27 cellular contexts compared by ENCODE assay signal in the genomic region with DNA sequence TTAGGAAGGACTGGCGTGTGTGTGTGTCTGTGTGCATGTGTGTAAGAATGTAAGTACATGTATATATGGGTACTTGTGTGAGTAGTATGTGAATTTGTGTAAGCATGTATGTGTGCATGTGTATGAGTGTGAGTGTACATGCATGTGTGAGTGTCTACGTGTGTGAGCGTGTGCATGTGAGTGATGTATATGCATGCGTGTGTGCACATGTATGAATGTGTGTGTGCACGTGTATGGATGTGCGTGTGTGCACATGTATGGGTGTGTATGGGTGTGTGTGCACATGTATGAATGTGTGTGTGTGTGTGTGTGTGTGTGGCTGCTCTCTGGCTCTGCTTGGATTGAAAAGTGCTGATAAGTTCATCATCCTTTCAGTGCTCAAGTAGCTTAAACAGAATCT.
DNase-seq lines count a peak whose midpoint lies in the region; ATAC-seq, FAIRE-seq and TF ChIP-seq lines count a peak whose summit lies in the region.
"Had no signal": no experiment of that assay in that cellular context is flagged by ENCODE, and none has a peak within 500 bp of the region (broad histone marks: within the 10 kb centered on the region; RNA-seq: fewer than 3 reads in every experiment).

No MANE protein-coding gene starts in this region.

- TF ChIP-seq CTCF in HepG2 (CRISPR knock-in tag; IDR thresholded peaks at IDR 0.05) (no peak), right lobe of liver (IDR thresholded peaks at IDR 0.05) (no peak), glutamatergic neuron (IDR thresholded peaks at IDR 0.05; ENCODE audit: partially characterized antibody, unreplicated experiment) (no peak)

- ATAC-seq in HepG2 (no peak), right lobe of liver (no peak), HG02870 (IDR thresholded peaks at IDR 0.05; ENCODE audit: unreplicated experiment) (no peak), GM18873 (IDR thresholded peaks at IDR 0.05; ENCODE audit: low FRiP score, unreplicated experiment) (no peak)
- ATAC-seq: CD8-positive, alpha-beta T cell had no signal

- no peak overlapping the region for H2AFZ ChIP-seq in HepG2 (ENCODE audit: low read length)
- H2AFZ ChIP-seq: GM23248 had no signal

- no peak for TF ChIP-seq RAD21 in HepG2 (CRISPR knock-in tag; IDR thresholded peaks at IDR 0.05)

- peaks cover 5% of the 10 kb centered on the region for H3K27me3 Mint-ChIP-seq in glutamatergic neuron (ENCODE audit: unreplicated experiment)
- H3K27me3 Mint-ChIP-seq: B cell had no signal

- no peaks in the 10 kb centered on the region for H3K9me3 ChIP-seq in HepG2 (ENCODE audit: low read length)
- H3K9me3 ChIP-seq in right lobe of liver: no peaks in the 10 kb centered on the region
- H3K9me3 ChIP-seq: SJSA1 had no signal

- TF ChIP-seq POLR2A in HepG2 (IDR thresholded peaks at IDR 0.05; ENCODE audit: insufficient read depth in 1 of 2, low read depth in 2 of 2, low read length in 2 of 2) (no peak), right lobe of liver (IDR thresholded peaks at IDR 0.05) (no peak)

- H3K9me3 Mint-ChIP-seq in glutamatergic neuron (ENCODE audit: unreplicated experiment): peaks cover 2% of the 10 kb centered on the region
- H3K9me3 Mint-ChIP-seq: CD8-positive, alpha-beta T cell had no signal

- H3K27me3 ChIP-seq in HepG2 (ENCODE audit: control insufficient read depth in 1 of 2, insufficient read depth in 2 of 2, low read length in 2 of 2) (peaks cover 0 to 13% of the 10 kb centered on the region in 2 experiments; a peak in 2 of 5 replicates), right lobe of liver (no peaks in the 10 kb centered on the region), rectal smooth muscle tissue (ENCODE audit: control insufficient read depth, insufficient read depth, low read length) (no peaks in the 10 kb centered on the region)
- H3K27me3 ChIP-seq: SJSA1 had no signal

- H3K27ac Mint-ChIP-seq in glutamatergic neuron (ENCODE audit: unreplicated experiment): peak overlapping the region; percentile 19
- H3K27ac Mint-ChIP-seq: B cell; CD8-positive, alpha-beta T cell; H9; HFFc6 had no signal

- in situ Hi-C loops in HepG2 (cut with HindIII; ENCODE audit: extremely low pct_ligation_motif_present, low pct_unique_long_range_greater_than_20kb): no loop called here

- no peak overlapping the region for H3K4me3 Mint-ChIP-seq in glutamatergic neuron (ENCODE audit: unreplicated experiment)
- H3K4me3 Mint-ChIP-seq: B cell; CD8-positive, alpha-beta T cell; H9; HFFc6 had no signal

- CTCF ChIA-PET in HepG2 (lab: Yijun Ruan, JAX; ENCODE audit: low intra/inter-chr PET ratio, low total read pairs): no interaction called here

- DNase-seq in HepG2 (ENCODE audit: low spot score) (no peak), right lobe of liver (no peak), glutamatergic neuron (no peak), DMS79 treated with DMSO at 0.1 percent for 48 hours (lab: John Stamatoyannopoulos, UW) (no peak), hippocampal formation (lab: John Stamatoyannopoulos, UW) (no peak)
- DNase-seq: CD8-positive, alpha-beta T cell; DMS 273 treated with DMSO at 0.1 percent for 48 hours; DMS79; GF-D8; GM23248; H9; HFFc6; NCI-H1417 treated with DMSO at 0.1 percent for 48 hours; NCI-H1694 treated with DMSO at 0.1 percent for 48 hours; NCI-H2081; NCI-H2227 treated with DMSO at 0.1 percent for 48 hours; NCI-H69; Right ventricle myocardium superior; RPMI8226 had no signal

- peaks cover 15% of the 10 kb centered on the region for H3K4me1 ChIP-seq in HepG2 (ENCODE audit: insufficient read depth, low read length)
- H3K4me1 ChIP-seq in right lobe of liver: no peaks in the 10 kb centered on the region
- H3K4me1 ChIP-seq in rectal smooth muscle tissue (ENCODE audit: control insufficient read depth, insufficient read depth, low read length): no peaks in the 10 kb centered on the region
- H3K4me1 ChIP-seq: SJSA1 had no signal

- H3K9ac ChIP-seq in HepG2 (ENCODE audit: insufficient read depth, low read depth, low read length) (no peak overlapping the region), rectal smooth muscle tissue (ENCODE audit: low read length) (no peak overlapping the region)
- H3K9ac ChIP-seq: GM23248 had no signal

- H3K79me2 ChIP-seq in HepG2 (ENCODE audit: insufficient read depth, low read length): no peaks in the 10 kb centered on the region

- intact Hi-C loops in HepG2 (cut with micrococcal nuclease; ENCODE audit: unreplicated experiment) (no loop called here), right lobe of liver (cut with DNase I) (no loop called here)

- H3K36me3 Mint-ChIP-seq in glutamatergic neuron (ENCODE audit: unreplicated experiment): peaks cover 5% of the 10 kb centered on the region
- H3K36me3 Mint-ChIP-seq: CD8-positive, alpha-beta T cell had no signal

- H3K4me3 ChIP-seq in HepG2 (replicated peaks in 1 of 3; ENCODE audit: insufficient read depth in 1 of 3, low read depth in 2 of 3, low read length in 3 of 3) (no peak overlapping the region), right lobe of liver (no peak overlapping the region), rectal smooth muscle tissue (ENCODE audit: low read length) (no peak overlapping the region)
- H3K4me3 ChIP-seq: GM23248, SJSA1 had no signal

- H3K27ac ChIP-seq in HepG2 (ENCODE audit: extremely low read length, insufficient read depth, low read length) (no peak overlapping the region), right lobe of liver (no peak overlapping the region), rectal smooth muscle tissue (ENCODE audit: low read depth, low read length) (peak overlapping the region; percentile 45)
- H3K27ac ChIP-seq: 22Rv1, C4-2B, GM23248, SJSA1 had no signal

- H3K36me3 ChIP-seq in HepG2 (replicated peaks in 1 of 2; ENCODE audit: control insufficient read depth in 1 of 2, insufficient read depth in 2 of 2, low read length in 2 of 2) (no peaks in the 10 kb centered on the region), right lobe of liver (no peaks in the 10 kb centered on the region), rectal smooth muscle tissue (ENCODE audit: control insufficient read depth, insufficient read depth, low read length) (no peaks in the 10 kb centered on the region)
- H3K36me3 ChIP-seq: SJSA1 had no signal

- no TSS peak for BruUV-seq in HepG2 (replicated peaks; lab: Mats Ljungman, UMichigan)

- FAIRE-seq in HepG2 (lab: Jason Lieb, UNC): no peak
- FAIRE-seq: GM12891 had no signal

- H3K4me2 ChIP-seq in HepG2 (ENCODE audit: low read depth, low read length): no peak overlapping the region

- POLR2A ChIA-PET in HepG2 (lab: Yijun Ruan, JAX): no interaction called here

- H4K20me1 ChIP-seq in HepG2 (ENCODE audit: insufficient read depth, low read length): no peaks in the 10 kb centered on the region

- no peaks in the 10 kb centered on the region for H3K4me1 Mint-ChIP-seq in glutamatergic neuron (ENCODE audit: low read depth, unreplicated experiment)
- H3K4me1 Mint-ChIP-seq: B cell, H9 had no signal

- 83% methylated on average over 6 of the region's 6 CpGs for WGBS in HepG2 (ENCODE audit: low lambda C conversion rate)
- 96% methylated on average over 4 of the region's 6 CpGs for WGBS in right lobe of liver (ENCODE audit: insufficient coverage, low coverage, low lambda C conversion rate, missing lambda C conversion rate)

- TF ChIP-seq EP300 in HepG2 (IDR thresholded peaks at IDR 0.05; ENCODE audit: low read depth in 2 of 2, low read length in 2 of 2): no peak
- TF ChIP-seq EP300 in HepG2 (CRISPR knock-in tag; IDR thresholded peaks at IDR 0.05; ENCODE audit: borderline replicate concordance): no peak

TF ChIP-seq in HepG2, 621 proteins besides CTCF, POLR2A, EP300 and RAD21:
- TF ChIP-seq ATF1 (CRISPR knock-in tag; IDR thresholded peaks at IDR 0.05) (no peak), MNT (IDR thresholded peaks at IDR 0.05) (peak; percentile 88)
